Comparison of ENCODE assay signal across 7 cellular contexts in the genomic region with DNA sequence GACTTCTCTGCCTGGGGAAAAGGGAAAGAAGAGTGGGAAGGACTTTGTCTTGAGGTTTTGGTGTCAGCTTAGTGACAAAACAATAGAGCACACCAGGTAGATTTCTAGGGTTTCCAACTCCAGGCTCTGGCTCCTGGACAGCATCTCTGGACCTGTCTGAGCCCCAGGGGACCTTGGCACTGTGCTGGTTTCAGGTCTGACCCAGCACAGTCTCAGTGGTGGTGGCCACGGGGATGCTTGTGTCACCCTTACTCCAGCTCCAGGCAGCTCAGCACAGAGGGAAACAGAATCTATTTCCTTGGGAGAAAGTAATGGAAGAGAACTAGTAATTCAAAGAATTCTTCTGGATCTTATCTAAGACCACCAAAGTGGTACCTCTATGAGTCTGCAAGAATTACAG.
"Had no signal": no experiment of that assay in that cellular context is flagged by ENCODE, and none has a peak within 500 bp of the region (broad histone marks: within the 10 kb centered on the region; RNA-seq: fewer than 3 reads in every experiment).

No MANE protein-coding gene starts in this region.

- FAIRE-seq: H1, H54, HTR-8/SVneo had no signal

- H3K27ac Mint-ChIP-seq: GM23338, H9 had no signal

- H2AFZ ChIP-seq: GM23338 had no signal

- H3K4me3 Mint-ChIP-seq: GM23338, H9 had no signal

- DNase-seq: H9, HCEC 1CT, IMR-90 had no signal

- H3K4me1 Mint-ChIP-seq: GM23338, H9 had no signal

- ATAC-seq: GM23338 had no signal

- H3K9me3 Mint-ChIP-seq: GM23338 had no signal

- H3K4me3 ChIP-seq: GM23338 had no signal

- H3K4me2 ChIP-seq: GM23338 had no signal
